12 cellular contexts compared by ENCODE assay signal in the genomic region with DNA sequence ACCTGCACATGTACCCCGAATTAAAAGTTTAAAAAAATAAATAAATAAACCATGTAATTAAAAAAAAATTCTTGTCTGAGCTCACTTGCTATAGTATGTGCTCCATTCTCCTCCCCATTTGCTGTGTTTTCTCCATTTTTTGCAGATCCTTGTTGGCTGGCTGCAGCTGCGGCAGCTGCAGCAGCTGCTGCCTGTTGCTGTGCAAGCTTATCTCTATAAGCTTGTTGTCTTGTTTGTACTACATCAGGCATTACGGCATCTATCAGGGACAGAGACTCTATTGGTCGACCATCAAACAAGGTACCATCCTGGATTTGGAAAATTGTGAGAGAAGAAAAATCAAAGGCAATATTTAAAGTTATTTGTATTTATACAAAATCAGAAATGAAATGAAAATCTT.
A peak's percentile ranks its signal among the peaks of the same experiment; 100 is the strongest.
DNase-seq lines count a peak whose midpoint lies in the region; ATAC-seq and TF ChIP-seq lines count a peak whose summit lies in the region.
"Had no signal": no experiment of that assay in that cellular context is flagged by ENCODE, and none has a peak within 500 bp of the region (broad histone marks: within the 10 kb centered on the region; RNA-seq: fewer than 3 reads in every experiment).

No MANE protein-coding gene starts in this region.

- intact Hi-C loops in dorsolateral prefrontal cortex (cut with DNase I) (loop anchor here (1.0 to 10.0 kb wide), 5 partner anchors 145 to 1273 kb away; partner anchors contain the start of gene TBL1XR1 (in 1 of the 2)), posterior cingulate gyrus (cut with DNase I) (loop anchor here (2.0 to 10.0 kb wide), 4 partner anchors 145 to 1273 kb away; partner anchors contain the start of gene TBL1XR1)

- ATAC-seq in omental fat pad (ENCODE audit: low FRiP score) = no peak
- no peak for ATAC-seq in activated naive CD4-positive, alpha-beta T cell treated with anti-CD3 and anti-CD28 coated beads, Interleukin-2, amount 50 U/mL, for 72 hours

- no peak for TF ChIP-seq CTCF in dorsolateral prefrontal cortex (IDR thresholded peaks at IDR 0.05 in 54 of 56, conservative IDR thresholded peaks at IDR 0.05 in 2 of 56; ENCODE audit: low read depth in 1 of 56, partially characterized antibody in 56 of 56)
- TF ChIP-seq CTCF in omental fat pad (IDR thresholded peaks at IDR 0.05) = no peak

- peak overlapping the region in 57 of 59 donors; percentile 8 to 91 (median 77) for H3K27ac ChIP-seq in dorsolateral prefrontal cortex
- H3K27ac ChIP-seq: 22Rv1, stomach had no signal

- H3K4me3 ChIP-seq in dorsolateral prefrontal cortex = peak overlapping the region in 38 of 59 donors; percentile 1 to 50 (median 24)
- H3K4me3 ChIP-seq: stomach had no signal

- peak overlapping the region in 1 of 2 donors; percentile 74 for H3K27ac Mint-ChIP-seq in activated naive CD4-positive, alpha-beta T cell treated with anti-CD3 and anti-CD28 coated beads, Interleukin-2, amount 50 U/mL, for 72 hours
- H3K27ac Mint-ChIP-seq: activated naive CD4-positive, alpha-beta T cell treated with anti-CD3 and anti-CD28 coated beads for 36 hours had no signal

- no peaks in the 10 kb centered on the region for H3K9me3 Mint-ChIP-seq in activated naive CD4-positive, alpha-beta T cell treated with anti-CD3 and anti-CD28 coated beads, Interleukin-2, amount 50 U/mL, for 72 hours
- H3K9me3 Mint-ChIP-seq: activated CD4-positive, alpha-beta T cell treated with anti-CD3 and anti-CD28 coated beads, Interleukin-2, amount 10 ng/mL, durations not matched to agents 7 days and 5 days; activated naive CD4-positive, alpha-beta T cell treated with anti-CD3 and anti-CD28 coated beads for 36 hours had no signal

- DNase-seq in DMS 273 (lab: John Stamatoyannopoulos, UW; ENCODE audit: unreplicated experiment) (peak; percentile 14), DMS 273 treated with DMSO at 0.1 percent for 48 hours (lab: John Stamatoyannopoulos, UW) (no peak), NCI-H748 treated with DMSO at 0.1 percent for 48 hours (lab: John Stamatoyannopoulos, UW) (peak; percentile 12), dorsolateral prefrontal cortex (peak in 4 of 10 donors; percentile 42 to 55 (median 46)), posterior cingulate gyrus (peak in 6 of 10 donors; percentile 22 to 91 (median 42)), ecto neural progenitor cell (ENCODE audit: low spot score) (no peak), omental fat pad (ENCODE audit: low spot score) (no peak)
- DNase-seq in activated naive CD4-positive, alpha-beta T cell treated with anti-CD3 and anti-CD28 coated beads, Interleukin-2, amount 50 U/mL, for 72 hours (ENCODE audit: low spot score in 2 of 2) = no peak
- DNase-seq: activated naive CD4-positive, alpha-beta T cell treated with anti-CD3 and anti-CD28 coated beads for 36 hours; stomach had no signal

- H3K27me3 ChIP-seq in dorsolateral prefrontal cortex = no peaks in the 10 kb centered on the region
- H3K27me3 ChIP-seq: stomach had no signal

- peaks cover 6 to 22% of the 10 kb centered on the region in 2 donors for H3K36me3 Mint-ChIP-seq in activated naive CD4-positive, alpha-beta T cell treated with anti-CD3 and anti-CD28 coated beads, Interleukin-2, amount 50 U/mL, for 72 hours

Comparison
In these comparisons a context has a peak if more than half of its experiments do, and no peak if none do; other contexts are left out.
1. DNase-seq: peak in DMS 273 (single experiment), NCI-H748 treated with DMSO at 0.1 percent for 48 hours (single experiment) and posterior cingulate gyrus (6 of 10); none in DMS 273 treated with DMSO at 0.1 percent for 48 hours (single experiment), ecto neural progenitor cell (single experiment), omental fat pad (single experiment) and activated naive CD4-positive, alpha-beta T cell treated with anti-CD3 and anti-CD28 coated beads, Interleukin-2, amount 50 U/mL, for 72 hours (0 of 2).